ENCODE assay signal across 19 cellular contexts in the genomic region with DNA sequence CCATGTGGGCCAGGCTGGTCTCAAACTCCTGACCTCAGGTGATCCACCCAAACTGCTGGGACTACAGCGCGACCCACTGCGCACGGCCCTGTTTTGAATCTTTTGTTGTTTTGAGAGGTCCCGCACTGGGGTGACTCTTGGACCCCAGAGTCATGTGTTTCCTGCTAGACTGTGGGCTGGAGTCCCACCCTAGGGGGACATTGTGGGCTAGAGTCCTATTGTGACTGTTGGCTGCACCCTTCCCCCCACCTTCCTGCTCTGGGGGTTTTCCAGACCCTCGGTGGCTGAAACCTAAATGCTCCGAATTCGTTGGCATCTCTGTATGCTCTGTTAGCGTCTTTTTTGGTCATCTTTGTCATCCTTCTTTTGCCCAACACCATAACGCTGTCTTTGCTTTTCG. TPM values are rescaled to one million over a fixed set of nuclear protein-coding genes. Genes with fewer than 3 reads are reported as not detected.
DNase-seq lines count a peak whose midpoint lies in the region; ATAC-seq and TF ChIP-seq lines count a peak whose summit lies in the region.
"Had no signal": no experiment of that assay in that cellular context is flagged by ENCODE, and none has a peak within 500 bp of the region (broad histone marks: within the 10 kb centered on the region; RNA-seq: fewer than 3 reads in every experiment).

No MANE protein-coding gene starts in this region.

- H4K12ac ChIP-seq in trophoblast cell (ENCODE audit: low read depth, low read length): no peak overlapping the region

- peak overlapping the region; percentile 51 for H2AK5ac ChIP-seq in trophoblast cell (ENCODE audit: low read length)

- H3K4me2 ChIP-seq in BLaER1: peak overlapping the region; percentile 10; the same call in 1 of the 2 replicates
- H3K4me2 ChIP-seq in trophoblast cell (ENCODE audit: low read length): no peak overlapping the region
- H3K4me2 ChIP-seq: A549 had no signal

- H3K79me1 ChIP-seq in trophoblast cell (ENCODE audit: low read length): peaks cover 18% of the 10 kb centered on the region

- ATAC-seq in GM18873 (IDR thresholded peaks at IDR 0.05; ENCODE audit: low FRiP score, unreplicated experiment): no peak
- ATAC-seq: A549; CD8-positive, alpha-beta T cell had no signal

- H2BK5ac ChIP-seq in trophoblast cell (ENCODE audit: low read depth, low read length, poor library complexity): no peak overlapping the region

- H3K4me3 ChIP-seq in BLaER1 (no peak overlapping the region), GM06990 (replicated peaks; ENCODE audit: low read depth, low read length) (no peak overlapping the region), trophoblast cell (ENCODE audit: low read depth, low read length) (no peak overlapping the region)
- H3K4me3 ChIP-seq: A549, HAP-1 had no signal

- H4K8ac ChIP-seq in trophoblast cell (ENCODE audit: low read depth, low read length): no peak overlapping the region

- no peaks in the 10 kb centered on the region for H4K20me1 ChIP-seq in BLaER1

- H3K23ac ChIP-seq in trophoblast cell (ENCODE audit: low read length): no peak overlapping the region

- H3K18ac ChIP-seq in trophoblast cell (ENCODE audit: low read length): no peak overlapping the region

- no peak overlapping the region for H2AFZ ChIP-seq in trophoblast cell (ENCODE audit: insufficient read depth, low read length, poor library complexity)

- peak overlapping the region; percentile 9 for H2BK12ac ChIP-seq in trophoblast cell (ENCODE audit: low read length)

- in situ Hi-C loops in G401 (cut with HindIII; ENCODE audit: low sequenced_read_pairs): no loop called here

- H3K36me3 ChIP-seq in BLaER1: no peaks in the 10 kb centered on the region
- no peaks in the 10 kb centered on the region for H3K36me3 ChIP-seq in GM06990 (ENCODE audit: control insufficient read depth, insufficient read depth, low read length)
- no peaks in the 10 kb centered on the region for H3K36me3 ChIP-seq in trophoblast cell (ENCODE audit: control insufficient read depth in 1 of 2, insufficient read depth in 2 of 2, low read length in 2 of 2)
- H3K36me3 ChIP-seq: BE2C, HAP-1 had no signal

- no peak overlapping the region for H2BK120ac ChIP-seq in trophoblast cell (ENCODE audit: insufficient read depth, low read length, poor library complexity)

- H3K27me3 ChIP-seq in BLaER1 (no peaks in the 10 kb centered on the region), GM06990 (replicated peaks; ENCODE audit: control insufficient read depth, insufficient read depth, low read length) (no peaks in the 10 kb centered on the region), trophoblast cell (ENCODE audit: insufficient read depth, low read length) (no peaks in the 10 kb centered on the region)
- H3K27me3 ChIP-seq: BE2C had no signal

- DNase-seq in GM06990 (ENCODE audit: extremely low read depth, insufficient read length) (peak; percentile 26), trophoblast cell (no peak), NCI-H2196 treated with DMSO at 0.1 percent for 48 hours (lab: John Stamatoyannopoulos, UW; ENCODE audit: unreplicated experiment) (no peak), G401 (ENCODE audit: low spot score) (no peak)
- DNase-seq: BE2C; CD8-positive, alpha-beta T cell; COR-L47; DMS153; DMS79 treated with DMSO at 0.1 percent for 48 hours; EL; GDM1; GOT3 had no signal

- H3K79me2 ChIP-seq in trophoblast cell (ENCODE audit: control insufficient read depth, insufficient read depth, low read length, poor library complexity): no peaks in the 10 kb centered on the region

- TF ChIP-seq CTCF in GM06990 (IDR thresholded peaks at IDR 0.05; ENCODE audit: insufficient read depth, low read length, poor library complexity, severe bottlenecking): no peak
- no peak for TF ChIP-seq CTCF in VCaP (conservative IDR thresholded peaks at IDR 0.05)

- H3K27ac ChIP-seq in BLaER1 (no peak overlapping the region), VCaP (peak overlapping the region; percentile 74), trophoblast cell (ENCODE audit: low read depth, low read length) (no peak overlapping the region)
- H3K27ac ChIP-seq: A549, HL-60 had no signal

- H3K4ac ChIP-seq in trophoblast cell (ENCODE audit: low read depth, low read length): no peak overlapping the region

- no peaks in the 10 kb centered on the region for H3K9me3 ChIP-seq in BLaER1
- H3K9me3 ChIP-seq in trophoblast cell (ENCODE audit: insufficient read depth, low read depth, low read length): no peaks in the 10 kb centered on the region
- H3K9me3 ChIP-seq: A549, BE2C, HAP-1 had no signal

- no peak overlapping the region for H3K14ac ChIP-seq in trophoblast cell (ENCODE audit: low read length)

- WGBS in trophoblast cell (ENCODE audit: extremely low coverage, insufficient coverage, insufficient read length): no CpG with 5 or more reads among the region's 11 CpGs

- H4K91ac ChIP-seq in trophoblast cell (ENCODE audit: low read depth, low read length): no peak overlapping the region

- no peaks in the 10 kb centered on the region for H3K4me1 ChIP-seq in BLaER1
- H3K4me1 ChIP-seq in trophoblast cell (ENCODE audit: control insufficient read depth in 1 of 2, insufficient read depth in 2 of 2, low read length in 2 of 2): peaks cover 4 to 15% of the 10 kb centered on the region in 2 experiments
- H3K4me1 ChIP-seq: BE2C, HAP-1 had no signal

- H3K9ac ChIP-seq in BLaER1 (no peak overlapping the region), trophoblast cell (ENCODE audit: low read length) (no peak overlapping the region)

RNA-seq across cellular contexts. Expression of a gene that starts 16.0 kb away (rescaled TPM):
- 36.2 and 40.7 TPM in 2 replicates for polyA plus RNA-seq in trophoblast cell (2013)
- 113 and 153 TPM in 2 replicates for total RNA-seq in G401 (2014; rRNA removed; shearing (Covaris generic))
- total RNA-seq: CD8-positive, alpha-beta T cell had no signal

RNA-seq across cellular contexts. Expression of a gene that starts 16.2 kb away (rescaled TPM):
- polyA plus RNA-seq in trophoblast cell (2013): 0.41 and 0.61 TPM in 2 replicates
- not detected in 2 replicates for total RNA-seq in G401 (2014; rRNA removed; shearing (Covaris generic))
- total RNA-seq: CD8-positive, alpha-beta T cell had no signal
- polyA plus RNA-seq: A549, AG04450 had no signal

RNA-seq across cellular contexts. Expression of a gene that starts 28.3 kb away (rescaled TPM):
- polyA plus RNA-seq in trophoblast cell (2013): 1.4 and 1.5 TPM in 2 replicates
- 0.10 and 0.18 TPM in 2 replicates for total RNA-seq in G401 (2014; rRNA removed; shearing (Covaris generic))
- polyA plus RNA-seq: AG04450 had no signal

RNA-seq across cellular contexts. Expression of a gene that starts 30.9 kb away (rescaled TPM):
- polyA plus RNA-seq in trophoblast cell (2013): 40.6 and 43.8 TPM in 2 replicates
- 50.2 and 62.7 TPM in 2 replicates for total RNA-seq in G401 (2014; rRNA removed; shearing (Covaris generic))

RNA-seq across cellular contexts. Expression of a gene that starts 30.9 kb away (rescaled TPM):
- polyA plus RNA-seq in trophoblast cell (2013): 15.3 and 15.9 TPM in 2 replicates
- total RNA-seq in G401 (2014; rRNA removed; shearing (Covaris generic)): 14.6 and 19.3 TPM in 2 replicates
